In the genomic region with DNA sequence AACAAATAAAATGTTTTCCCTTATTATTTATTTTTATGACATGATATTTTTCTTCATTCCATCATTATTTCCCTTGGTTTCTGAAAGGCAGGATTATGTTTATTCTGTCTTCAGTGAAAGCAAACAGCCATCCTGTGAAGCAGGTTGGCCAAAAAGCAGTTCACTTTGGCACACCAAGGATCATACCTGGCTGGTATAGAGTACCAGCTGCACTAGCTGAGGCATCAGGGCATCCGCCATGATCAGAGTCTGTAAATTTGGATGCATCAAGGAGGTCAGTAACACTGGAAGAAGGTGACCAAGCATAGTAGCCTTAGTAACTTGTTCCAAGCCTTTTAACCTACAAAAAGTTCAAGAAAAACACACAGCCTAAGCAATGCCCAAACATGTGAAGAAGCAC, we compare ENCODE assay signal across 6 cellular contexts.
"Had no signal": no experiment of that assay in that cellular context is flagged by ENCODE, and none has a peak within 500 bp of the region (broad histone marks: within the 10 kb centered on the region; RNA-seq: fewer than 3 reads in every experiment).

No MANE protein-coding gene starts in this region.

- H3K9me3 Mint-ChIP-seq: IgD-negative memory B cell had no signal

- H3K27ac Mint-ChIP-seq: IgD-negative memory B cell had no signal

- ATAC-seq: HepG2, K562 had no signal

- H3K27me3 Mint-ChIP-seq: IgD-negative memory B cell had no signal

- DNase-seq: IMR-90, KBM-7, KG1 had no signal

- H3K4me1 Mint-ChIP-seq: IgD-negative memory B cell had no signal

- H3K4me3 Mint-ChIP-seq: IgD-negative memory B cell had no signal
